In genomic region chr6:50543666-50544065, GRCh38 we compare ENCODE assay signal across 20 cellular contexts.
"Had no signal": no experiment of that assay in that cellular context is flagged by ENCODE, and none has a peak within 500 bp of the region (broad histone marks: within the 10 kb centered on the region; RNA-seq: fewer than 3 reads in every experiment).

No MANE protein-coding gene starts in this region.

- H3K27me3 ChIP-seq: esophagus squamous epithelium, gastroesophageal sphincter, spleen, testis, transverse colon had no signal

- H3K4me3 ChIP-seq: esophagus squamous epithelium, gastroesophageal sphincter, lung, prostate gland, spleen, testis, transverse colon had no signal

- ATAC-seq: effector memory CD8-positive, alpha-beta T cell; gastroesophageal sphincter; left ventricle myocardium superior; sciatic nerve; stimulated activated naive B cell treated with anti-CD40 and anti-IgM and Interleukin-4, amounts not matched to agents 10 μg/mL and 1 μg/mL and 100 μg/mL, for 72 hours; stimulated activated naive CD8-positive, alpha-beta T cell treated with anti-CD3 and anti-CD28 coated beads, Interleukin-15, amount 100 ng/mL, for 72 hours had no signal

- H3K4me1 ChIP-seq: esophagus squamous epithelium, gastroesophageal sphincter, parathyroid adenoma, prostate gland, spleen, testis, transverse colon had no signal

- H3K9ac ChIP-seq: parathyroid adenoma had no signal

- H3K79me2 ChIP-seq: parathyroid adenoma had no signal

- H3K27ac ChIP-seq: esophagus squamous epithelium, gastroesophageal sphincter, parathyroid adenoma, prostate gland, spleen, testis, transverse colon had no signal

- DNase-seq: effector memory CD8-positive, alpha-beta T cell; esophagus squamous epithelium; foreskin fibroblast; immature natural killer cell; left ventricle myocardium superior; mesenchymal stem cell; naive B cell; spleen; stimulated activated CD4-positive, alpha-beta T cell treated with anti-CD3 and anti-CD28 coated beads, Interleukin-15, amount 100 ng/mL, for 24 hours; stimulated activated CD4-positive, alpha-beta T cell treated with anti-CD3 and anti-CD28 coated beads, Interleukin-1b, Interleukin-23, amount 100 ng/mL, for 48 hours; stimulated activated CD4-positive, alpha-beta T cell treated with anti-CD3 and anti-CD28 coated beads, Interleukin-4, amount 100 ng/mL, for 4 hours; stimulated activated naive B cell treated with anti-CD40 and anti-IgM and Interleukin-4, amounts not matched to agents 10 μg/mL and 1 μg/mL and 100 μg/mL, for 72 hours; stimulated activated naive CD8-positive, alpha-beta T cell treated with anti-CD3 and anti-CD28 coated beads, Interleukin-15, amount 100 ng/mL, for 72 hours; testis; transverse colon had no signal

- H3K36me3 ChIP-seq: esophagus squamous epithelium, gastroesophageal sphincter, prostate gland, spleen, transverse colon had no signal
